1 cellular context compared by ENCODE assay signal in genomic region chrX:22730542-22730941, GRCh38.
TF ChIP-seq lines count a peak whose summit lies in the region.

No MANE protein-coding gene starts in this region.

TF ChIP-seq in GM23338, 12 proteins besides CTCF, POLR2A, EP300 and RAD21 (continued from another document):
- TF ChIP-seq, protein P1, sequence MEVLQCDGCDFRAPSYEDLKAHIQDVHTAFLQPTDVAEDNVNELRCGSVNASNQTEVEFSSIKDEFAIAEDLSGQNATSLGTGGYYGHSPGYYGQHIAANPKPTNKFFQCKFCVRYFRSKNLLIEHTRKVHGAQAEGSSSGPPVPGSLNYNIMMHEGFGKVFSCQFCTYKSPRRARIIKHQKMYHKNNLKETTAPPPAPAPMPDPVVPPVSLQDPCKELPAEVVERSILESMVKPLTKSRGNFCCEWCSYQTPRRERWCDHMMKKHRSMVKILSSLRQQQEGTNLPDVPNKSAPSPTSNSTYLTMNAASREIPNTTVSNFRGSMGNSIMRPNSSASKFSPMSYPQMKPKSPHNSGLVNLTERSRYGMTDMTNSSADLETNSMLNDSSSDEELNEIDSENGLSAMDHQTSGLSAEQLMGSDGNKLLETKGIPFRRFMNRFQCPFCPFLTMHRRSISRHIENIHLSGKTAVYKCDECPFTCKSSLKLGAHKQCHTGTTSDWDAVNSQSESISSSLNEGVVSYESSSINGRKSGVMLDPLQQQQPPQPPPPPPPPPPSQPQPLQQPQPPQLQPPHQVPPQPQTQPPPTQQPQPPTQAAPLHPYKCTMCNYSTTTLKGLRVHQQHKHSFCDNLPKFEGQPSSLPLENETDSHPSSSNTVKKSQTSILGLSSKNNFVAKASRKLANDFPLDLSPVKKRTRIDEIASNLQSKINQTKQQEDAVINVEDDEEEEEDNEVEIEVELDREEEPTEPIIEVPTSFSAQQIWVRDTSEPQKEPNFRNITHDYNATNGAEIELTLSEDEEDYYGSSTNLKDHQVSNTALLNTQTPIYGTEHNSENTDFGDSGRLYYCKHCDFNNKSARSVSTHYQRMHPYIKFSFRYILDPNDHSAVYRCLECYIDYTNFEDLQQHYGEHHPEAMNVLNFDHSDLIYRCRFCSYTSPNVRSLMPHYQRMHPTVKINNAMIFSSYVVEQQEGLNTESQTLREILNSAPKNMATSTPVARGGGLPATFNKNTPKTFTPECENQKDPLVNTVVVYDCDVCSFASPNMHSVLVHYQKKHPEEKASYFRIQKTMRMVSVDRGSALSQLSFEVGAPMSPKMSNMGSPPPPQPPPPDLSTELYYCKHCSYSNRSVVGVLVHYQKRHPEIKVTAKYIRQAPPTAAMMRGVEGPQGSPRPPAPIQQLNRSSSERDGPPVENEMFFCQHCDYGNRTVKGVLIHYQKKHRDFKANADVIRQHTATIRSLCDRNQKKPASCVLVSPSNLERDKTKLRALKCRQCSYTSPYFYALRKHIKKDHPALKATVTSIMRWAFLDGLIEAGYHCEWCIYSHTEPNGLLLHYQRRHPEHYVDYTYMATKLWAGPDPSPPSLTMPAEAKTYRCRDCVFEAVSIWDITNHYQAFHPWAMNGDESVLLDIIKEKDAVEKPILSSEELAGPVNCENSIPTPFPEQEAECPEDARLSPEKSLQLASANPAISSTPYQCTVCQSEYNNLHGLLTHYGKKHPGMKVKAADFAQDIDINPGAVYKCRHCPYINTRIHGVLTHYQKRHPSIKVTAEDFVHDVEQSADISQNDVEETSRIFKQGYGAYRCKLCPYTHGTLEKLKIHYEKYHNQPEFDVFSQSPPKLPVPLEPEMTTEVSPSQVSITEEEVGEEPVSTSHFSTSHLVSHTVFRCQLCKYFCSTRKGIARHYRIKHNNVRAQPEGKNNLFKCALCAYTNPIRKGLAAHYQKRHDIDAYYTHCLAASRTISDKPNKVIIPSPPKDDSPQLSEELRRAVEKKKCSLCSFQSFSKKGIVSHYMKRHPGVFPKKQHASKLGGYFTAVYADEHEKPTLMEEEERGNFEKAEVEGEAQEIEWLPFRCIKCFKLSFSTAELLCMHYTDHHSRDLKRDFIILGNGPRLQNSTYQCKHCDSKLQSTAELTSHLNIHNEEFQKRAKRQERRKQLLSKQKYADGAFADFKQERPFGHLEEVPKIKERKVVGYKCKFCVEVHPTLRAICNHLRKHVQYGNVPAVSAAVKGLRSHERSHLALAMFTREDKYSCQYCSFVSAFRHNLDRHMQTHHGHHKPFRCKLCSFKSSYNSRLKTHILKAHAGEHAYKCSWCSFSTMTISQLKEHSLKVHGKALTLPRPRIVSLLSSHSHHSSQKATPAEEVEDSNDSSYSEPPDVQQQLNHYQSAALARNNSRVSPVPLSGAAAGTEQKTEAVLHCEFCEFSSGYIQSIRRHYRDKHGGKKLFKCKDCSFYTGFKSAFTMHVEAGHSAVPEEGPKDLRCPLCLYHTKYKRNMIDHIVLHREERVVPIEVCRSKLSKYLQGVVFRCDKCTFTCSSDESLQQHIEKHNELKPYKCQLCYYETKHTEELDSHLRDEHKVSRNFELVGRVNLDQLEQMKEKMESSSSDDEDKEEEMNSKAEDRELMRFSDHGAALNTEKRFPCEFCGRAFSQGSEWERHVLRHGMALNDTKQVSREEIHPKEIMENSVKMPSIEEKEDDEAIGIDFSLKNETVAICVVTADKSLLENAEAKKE (CRISPR knock-in tag; IDR thresholded peaks at IDR 0.05) = no peak
- no peak for TF ChIP-seq ZNF114 (CRISPR knock-in tag; IDR thresholded peaks at IDR 0.05)
